In the genomic region with DNA sequence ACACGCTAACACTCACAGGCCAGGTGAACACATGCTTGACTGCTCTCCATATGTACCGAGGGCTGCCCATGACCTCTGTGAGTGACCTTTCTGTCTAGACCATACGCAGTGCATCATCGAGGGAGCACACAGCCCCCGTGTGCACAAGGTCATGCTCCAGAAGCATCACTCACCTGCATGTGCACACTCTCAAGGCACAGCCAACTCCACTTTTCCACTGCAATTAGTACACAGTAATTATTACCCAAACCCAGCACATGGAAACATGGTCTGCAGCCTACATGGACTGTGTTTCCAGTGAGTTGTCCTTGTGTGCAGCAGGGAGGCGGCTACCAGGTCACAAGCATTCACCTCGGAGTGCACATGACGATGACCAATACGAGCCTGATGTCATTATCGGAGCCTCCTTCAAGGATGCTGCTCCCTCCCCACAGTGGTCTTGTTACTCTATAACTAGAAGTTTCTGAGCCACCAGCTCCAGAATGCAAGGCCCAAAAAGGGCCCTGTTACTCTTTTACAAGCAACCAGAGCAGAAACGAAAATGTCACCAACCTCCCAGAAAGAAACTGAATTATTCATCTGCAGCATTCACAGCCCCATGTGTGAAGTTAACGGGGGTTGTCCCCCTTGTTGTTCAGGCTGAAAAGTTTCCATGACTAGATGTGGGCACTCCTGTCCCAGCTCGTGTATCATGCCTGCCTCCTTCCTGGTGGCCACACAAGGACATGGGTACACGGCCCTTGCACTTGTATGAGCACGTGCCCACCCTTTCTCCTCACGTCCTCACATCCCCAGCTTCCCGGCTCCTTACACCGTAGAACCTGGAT, we compare ENCODE assay signal across 8 cellular contexts. TPM values are rescaled to one million over a fixed set of nuclear protein-coding genes. Genes with fewer than 3 reads are reported as not detected.
DNase-seq lines count a peak whose midpoint lies in the region; ATAC-seq and TF ChIP-seq lines count a peak whose summit lies in the region.

No MANE protein-coding gene starts in this region.

- intact Hi-C loops in left ventricle myocardium superior (cut with micrococcal nuclease): no loop called here

- H3K9me3 ChIP-seq in right atrium auricular region: no peaks in the 10 kb centered on the region

- H3K27ac ChIP-seq in right atrium auricular region: no peak overlapping the region

- no peaks in the 10 kb centered on the region for H3K27me3 ChIP-seq in right atrium auricular region

- peak; percentile 45 for DNase-seq in activated CD8-positive, alpha-beta memory T cell treated with anti-CD3 and anti-CD28 coated beads, Interleukin-2, amount 50 U/mL, for 4 hours
- peak in 2 of 3 donors; percentile 45 to 55 for DNase-seq in stimulated activated CD4-positive, alpha-beta T cell treated with anti-CD3 and anti-CD28 coated beads, Interleukin-12 subunit alpha, Interleukin-12 subunit beta, amount 100 ng/mL, for 48 hours (ENCODE audit: low read depth in 2 of 3, low spot score in 1 of 3)
- DNase-seq in left ventricle myocardium superior (no peak), NCI-H2227 treated with DMSO at 0.1 percent for 48 hours (lab: John Stamatoyannopoulos, UW) (no peak), right atrium auricular region (ENCODE audit: low spot score) (no peak), NCI-H524 (lab: John Stamatoyannopoulos, UW) (no peak)

- ATAC-seq in GM18870 (IDR thresholded peaks at IDR 0.05; ENCODE audit: unreplicated experiment): peak; percentile 65
- ATAC-seq in HG02852 (IDR thresholded peaks at IDR 0.05; ENCODE audit: unreplicated experiment): peak; percentile 48
- no peak for ATAC-seq in left ventricle myocardium superior

- no peaks in the 10 kb centered on the region for H3K4me1 ChIP-seq in right atrium auricular region

- TF ChIP-seq CTCF in right atrium auricular region (IDR thresholded peaks at IDR 0.05): no peak

- no peak overlapping the region for H3K4me3 ChIP-seq in right atrium auricular region

- no peaks in the 10 kb centered on the region for H3K36me3 ChIP-seq in right atrium auricular region

RNA-seq across cellular contexts. Expression of a gene that starts 31.2 kb away (rescaled TPM):
- total RNA-seq in left ventricle myocardium superior (24.7 TPM), right atrium auricular region (10 to 100 TPM; 14.6 to 22.1 TPM)

Comparison
In these comparisons a context has a peak if more than half of its experiments do, and no peak if none do; other contexts are left out.
1. DNase-seq: peak in activated CD8-positive, alpha-beta memory T cell treated with anti-CD3 and anti-CD28 coated beads, Interleukin-2, amount 50 U/mL, for 4 hours (single experiment) and stimulated activated CD4-positive, alpha-beta T cell treated with anti-CD3 and anti-CD28 coated beads, Interleukin-12 subunit alpha, Interleukin-12 subunit beta, amount 100 ng/mL, for 48 hours (2 of 3); none in left ventricle myocardium superior (single experiment), NCI-H2227 treated with DMSO at 0.1 percent for 48 hours (single experiment), right atrium auricular region (single experiment) and NCI-H524 (0 of 2).